In the genomic region with DNA sequence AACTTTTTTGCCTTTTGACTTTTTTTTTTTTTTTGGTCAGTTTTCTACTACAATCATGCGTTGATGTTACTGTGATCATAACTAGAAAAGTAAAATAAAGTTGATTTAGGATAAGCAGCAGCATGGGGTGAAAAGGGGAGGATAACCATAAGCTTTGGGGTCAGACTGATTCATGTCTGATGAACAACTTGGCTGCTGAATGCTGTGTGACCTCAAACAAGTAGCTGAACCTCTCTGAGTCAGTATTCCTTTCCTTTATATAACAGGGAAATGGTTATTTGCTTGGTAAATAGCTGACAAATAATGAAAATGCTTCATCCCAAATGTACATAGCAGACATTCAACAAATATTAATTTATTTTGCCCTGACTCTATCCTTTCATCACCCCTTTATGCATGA, we compare ENCODE assay signal across 23 cellular contexts.
"Had no signal": no experiment of that assay in that cellular context is flagged by ENCODE, and none has a peak within 500 bp of the region (broad histone marks: within the 10 kb centered on the region; RNA-seq: fewer than 3 reads in every experiment).

No MANE protein-coding gene starts in this region.

- H3K27me3 ChIP-seq: colonic mucosa had no signal

- H2AFZ ChIP-seq: hepatocyte had no signal

- DNase-seq: colonic mucosa; cortex of kidney; effector CD4-positive, alpha-beta T cell; effector memory CD4-positive, alpha-beta T cell; foreskin keratinocyte; heart left ventricle; hypothalamus; immature natural killer cell; islet precursor cell; kidney; kidney glomerular epithelial cell; left lung; left ventricle myocardium superior; lower lobe of right lung; mesenchymal stem cell; mucosa of descending colon; naive B cell; naive thymus-derived CD8-positive, alpha-beta T cell had no signal

- H3K36me3 ChIP-seq: colonic mucosa, esophagus muscularis mucosa, gastroesophageal sphincter, heart left ventricle, left lung, lower lobe of right lung had no signal

- ATAC-seq: foreskin keratinocyte; gastroesophageal sphincter; heart left ventricle; left lung; left ventricle myocardium superior; lower lobe of right lung; mucosa of descending colon; naive thymus-derived CD8-positive, alpha-beta T cell had no signal

- H3K4me2 ChIP-seq: hepatocyte had no signal

- H3K4me1 ChIP-seq: colonic mucosa, esophagus muscularis mucosa, foreskin keratinocyte, gastroesophageal sphincter, heart left ventricle, left lung, lower lobe of right lung had no signal

- H3K9me3 ChIP-seq: colonic mucosa, esophagus muscularis mucosa, gastroesophageal sphincter, heart left ventricle, left lung, lower lobe of right lung, mucosa of descending colon had no signal

- FAIRE-seq: endothelial cell of umbilical vein, frontal cortex, kidney had no signal

- H3K79me2 ChIP-seq: hepatocyte had no signal

- H3K4me3 ChIP-seq: colonic mucosa, esophagus muscularis mucosa, gastroesophageal sphincter, heart left ventricle, hepatocyte, left lung, lower lobe of right lung, mucosa of descending colon had no signal

- H3K27ac ChIP-seq: colonic mucosa, esophagus muscularis mucosa, foreskin keratinocyte, gastroesophageal sphincter, heart left ventricle, hepatocyte, left lung, lower lobe of right lung had no signal
